17 cellular contexts compared by ENCODE assay signal in the genomic region with DNA sequence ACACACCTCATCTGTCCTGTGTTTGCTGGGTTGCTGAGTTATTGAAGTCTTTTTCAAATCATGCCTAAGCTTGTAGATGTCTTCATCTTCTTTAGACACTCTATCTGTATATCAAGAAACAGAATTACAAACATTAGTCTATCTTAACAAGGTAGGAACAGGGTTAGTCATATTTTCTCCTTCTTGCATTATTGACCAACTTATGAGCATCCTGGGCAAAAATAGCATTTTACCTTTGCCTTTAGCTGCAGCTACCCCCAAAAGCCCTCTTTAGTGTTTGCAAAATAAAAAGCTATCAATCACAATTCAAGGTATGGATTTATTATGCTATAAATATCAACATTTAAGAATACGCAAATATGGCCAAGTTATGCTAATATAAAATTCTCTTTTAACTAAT. TPM values are rescaled to one million over a fixed set of nuclear protein-coding genes. Genes with fewer than 3 reads are reported as not detected.
DNase-seq lines count a peak whose midpoint lies in the region; ATAC-seq and TF ChIP-seq lines count a peak whose summit lies in the region.
"Had no signal": no experiment of that assay in that cellular context is flagged by ENCODE, and none has a peak within 500 bp of the region (broad histone marks: within the 10 kb centered on the region; RNA-seq: fewer than 3 reads in every experiment).

No MANE protein-coding gene starts in this region.

- H3K4me3 ChIP-seq in GM23248 (peak overlapping the region; percentile 98), astrocyte of the spinal cord (ENCODE audit: low read depth, low read length) (peak overlapping the region; percentile 90), skeletal muscle cell (ENCODE audit: low read depth, low read length) (peak overlapping the region; percentile 90)
- H3K4me3 ChIP-seq: body of pancreas had no signal

- H3K27ac ChIP-seq in GM23248 (no peak overlapping the region), foreskin keratinocyte (peak overlapping the region; percentile 50)
- H3K27ac ChIP-seq: body of pancreas, C4-2B, prostate gland had no signal

- in situ Hi-C loops in GM23248 (cut with MboI) (loop anchor here (5.0 to 25.0 kb wide), 3 partner anchors 569 to 1544 kb away; partner anchors contain the start of gene SETD9), astrocyte of the spinal cord (cut with HindIII; ENCODE audit: low sequenced_read_pairs) (loop anchor here (25.0 kb wide), 2 partner anchors 669 to 969 kb away; partner anchors contain the start of gene ACTBL2)

- WGBS in GM23248 (ENCODE audit: low coverage in 1 of 2, low lambda C conversion rate in 2 of 2, missing lambda C conversion rate in 2 of 2), 2 experiments, result 98 to 100% methylated on average over 1 of the region's 1 CpG

- H3K4me1 Mint-ChIP-seq in T-cell, result peaks cover 16 to 20% (median 16%) of the 10 kb centered on the region in 3 donors

- no peak overlapping the region for H3K27ac Mint-ChIP-seq in T-cell
- H3K27ac Mint-ChIP-seq: activated B cell treated with CpG ODN at 0.5 μM for 24 hours had no signal

- POLR2A ChIA-PET in T-cell (lab: Charles Lee), result no interaction called here

- no peak for DNase-seq in GM23248
- peak; percentile 23 for DNase-seq in astrocyte of the spinal cord (ENCODE audit: low read depth, low spot score)
- no peak for DNase-seq in foreskin keratinocyte
- no peak for DNase-seq in skeletal muscle cell (ENCODE audit: low read depth)
- DNase-seq in T-cell, result no peak
- no peak for DNase-seq in NOMO-1 treated with dmso at 0.1 percent for 144 hours (lab: John Stamatoyannopoulos, UW; ENCODE audit: unreplicated experiment)
- DNase-seq: activated B cell treated with CpG ODN at 0.5 μM for 24 hours, body of pancreas, NCI-H1092, NCI-H510A, SIG-M5 had no signal

- no peaks in the 10 kb centered on the region for H3K9me3 ChIP-seq in GM23248 (ENCODE audit: low read depth)
- H3K9me3 ChIP-seq: body of pancreas, prostate gland had no signal

- peaks cover 33% of the 10 kb centered on the region for H3K79me2 ChIP-seq in GM23248 (ENCODE audit: insufficient read depth)

- peaks cover 4 to 13% of the 10 kb centered on the region in 2 donors for H3K27me3 Mint-ChIP-seq in T-cell
- H3K27me3 Mint-ChIP-seq: activated B cell treated with CpG ODN at 0.5 μM for 24 hours had no signal

- H3K9me3 Mint-ChIP-seq in T-cell, result no peaks in the 10 kb centered on the region
- H3K9me3 Mint-ChIP-seq: activated B cell treated with CpG ODN at 0.5 μM for 24 hours had no signal

- H3K4me2 ChIP-seq in GM23248 (ENCODE audit: unreplicated experiment), result peak overlapping the region; percentile 87

- H3K27me3 ChIP-seq in GM23248 (replicated peaks; ENCODE audit: insufficient read depth), result no peaks in the 10 kb centered on the region
- no peaks in the 10 kb centered on the region for H3K27me3 ChIP-seq in foreskin keratinocyte
- H3K27me3 ChIP-seq: body of pancreas had no signal

- peaks cover 17% of the 10 kb centered on the region for H3K36me3 Mint-ChIP-seq in T-cell

- TF ChIP-seq CTCF in astrocyte of the spinal cord (IDR thresholded peaks at IDR 0.05; ENCODE audit: low read depth, low read length) (no peak), foreskin keratinocyte (conservative IDR thresholded peaks at IDR 0.05) (no peak)

- ATAC-seq in foreskin keratinocyte (no peak), T-cell (replicated peaks in 1 of 4) (no peak), HG02798 (IDR thresholded peaks at IDR 0.05; ENCODE audit: poor library complexity, unreplicated experiment) (no peak), HG02973 (IDR thresholded peaks at IDR 0.05; ENCODE audit: unreplicated experiment) (no peak)
- ATAC-seq: body of pancreas, left lobe of liver had no signal

- H3K4me1 ChIP-seq in GM23248 (ENCODE audit: insufficient read depth) (peaks cover 36% of the 10 kb centered on the region), foreskin keratinocyte (peaks cover 25% of the 10 kb centered on the region)
- H3K4me1 ChIP-seq: prostate gland had no signal

- peaks cover 55% of the 10 kb centered on the region; the same call in 1 of the 2 replicates for H3F3A ChIP-seq in GM23248 (ENCODE audit: insufficient read depth)

- peaks cover 62% of the 10 kb centered on the region for H3K36me3 ChIP-seq in GM23248 (ENCODE audit: low read depth)
- H3K36me3 ChIP-seq: prostate gland had no signal

- H3K4me3 Mint-ChIP-seq in T-cell, result no peak overlapping the region
- H3K4me3 Mint-ChIP-seq: activated B cell treated with CpG ODN at 0.5 μM for 24 hours had no signal

- H3K9ac ChIP-seq in GM23248, result no peak overlapping the region

- CTCF ChIA-PET in T-cell (lab: Charles Lee), result interaction anchor here in 1 of 2 donors (0.6 kb wide), 2 partner anchors 14 to 20 kb away, joined by 3 to 5 read pairs; no protein-coding TSS in a partner anchor

- H3K9me2 ChIP-seq in GM23248 (ENCODE audit: insufficient read depth), result no peaks in the 10 kb centered on the region

- H4K20me1 ChIP-seq in GM23248 (ENCODE audit: insufficient read depth), result no peaks in the 10 kb centered on the region; the same call in 1 of the 2 replicates

- H2AFZ ChIP-seq in GM23248, result no peak overlapping the region

RNA-seq across cellular contexts. Expression of gene PLK2, which starts 3.4 kb away (rescaled TPM):
- 92.3 and 122 TPM in 2 replicates for total RNA-seq in GM23248 (2014; rRNA removed; shearing (Covaris generic))
- polyA plus RNA-seq in GM23248 (2016; fragmentation: Nextera tagmentation; extraction: Ambion mirVana), result 43.8 and 45.2 TPM in 2 replicates
- 179 and 369 TPM in 2 replicates for total RNA-seq in foreskin keratinocyte
- polyA plus RNA-seq in foreskin keratinocyte, result 43.6 and 113 TPM in 2 replicates
- total RNA-seq in T-cell, result 10 to 100 TPM in 3 of 5 donors, 1 to 10 TPM in 2; 5.9 to 32.1 (median 10.3) TPM

RNA-seq across cellular contexts. Expression of gene GAPT, which starts 34.7 kb away (rescaled TPM):
- total RNA-seq in GM23248 (2014; rRNA removed; shearing (Covaris generic)), result not detected in 2 replicates
- polyA plus RNA-seq in GM23248 (2016; fragmentation: Nextera tagmentation; extraction: Ambion mirVana) (not detected in 2 replicates), foreskin keratinocyte (not detected in 2 replicates)
- total RNA-seq in foreskin keratinocyte (not detected in 2 replicates), T-cell (1 to 10 TPM in 1 of 5 donors, under 1 TPM in 4; 0.38 to 2.2 (median 0.85) TPM)
- total RNA-seq: G401 had no signal
